ENCODE assay signal across 23 cellular contexts in genomic region chr5:72418271-72418670, GRCh38.
"Had no signal": no experiment of that assay in that cellular context is flagged by ENCODE, and none has a peak within 500 bp of the region (broad histone marks: within the 10 kb centered on the region; RNA-seq: fewer than 3 reads in every experiment).

No MANE protein-coding gene starts in this region.

- H3K9ac ChIP-seq: parathyroid adenoma had no signal

- H3K27ac ChIP-seq: ovary, parathyroid adenoma, psoas muscle, right lobe of liver, sigmoid colon, stomach, thoracic aorta, thyroid gland, tibial nerve, upper lobe of right lung, uterus had no signal

- FAIRE-seq: small intestine had no signal

- H3K27me3 ChIP-seq: ovary, right lobe of liver, sigmoid colon, stomach, thyroid gland, tibial nerve, upper lobe of right lung, uterus had no signal

- H2AFZ ChIP-seq: parathyroid adenoma had no signal

- H3K36me3 ChIP-seq: ovary, right lobe of liver, sigmoid colon, stomach, thoracic aorta, thyroid gland, tibial nerve, upper lobe of right lung, uterus had no signal

- H3K4me3 ChIP-seq: ovary, psoas muscle, right lobe of liver, sigmoid colon, stomach, thoracic aorta, thyroid gland, tibial nerve, upper lobe of right lung, uterus had no signal

- H3K4me1 ChIP-seq: parathyroid adenoma, psoas muscle, right lobe of liver, sigmoid colon, stomach, thyroid gland, tibial nerve, upper lobe of right lung, uterus had no signal

- ATAC-seq: naive thymus-derived CD8-positive, alpha-beta T cell; psoas muscle; stimulated activated effector memory CD8-positive, alpha-beta T cell treated with anti-CD3 and anti-CD28 coated beads, Interleukin-12 subunit alpha, Interleukin-12 subunit beta, amount 100 ng/mL, for 72 hours; stimulated activated naive B cell treated with anti-CD40 and anti-IgM and Interleukin-4, amounts not matched to agents 10 μg/mL and 1 μg/mL and 100 μg/mL, for 72 hours had no signal

- DNase-seq: naive thymus-derived CD8-positive, alpha-beta T cell; nephron progenitor cell; occipital lobe; ovary; psoas muscle; right cardiac atrium; right lobe of liver; sigmoid colon; small intestine; stimulated activated CD4-positive, alpha-beta T cell treated with anti-CD3 and anti-CD28 coated beads, Interleukin-15, amount 100 ng/mL, for 24 hours; stimulated activated CD4-positive, alpha-beta T cell treated with anti-CD3 and anti-CD28 coated beads, Interleukin-2, amount 100 ng/mL, for 24 hours; stimulated activated CD4-positive, alpha-beta T cell treated with anti-CD3 and anti-CD28 coated beads, Interleukin-2, amount 100 ng/mL, for 48 hours; stimulated activated CD4-positive, alpha-beta T cell treated with anti-CD3 and anti-CD28 coated beads, Interleukin-4, amount 100 ng/mL, for 24 hours; stimulated activated naive B cell treated with anti-CD40 and anti-IgM and Interleukin-4, amounts not matched to agents 10 μg/mL and 1 μg/mL and 100 μg/mL, for 72 hours; stimulated activated naive CD4-positive, alpha-beta T cell treated with Interleukin-2 at 50 U/mL for 16 hours; stomach; thyroid gland; upper lobe of right lung; uterus had no signal

- H3K79me2 ChIP-seq: parathyroid adenoma had no signal

- H3K9me3 ChIP-seq: ovary, psoas muscle, right lobe of liver, sigmoid colon, stomach, thoracic aorta, thyroid gland, tibial nerve, upper lobe of right lung, uterus had no signal
